In genomic region chr2:213151437-213152064, GRCh38 we compare ENCODE assay signal across 8 cellular contexts.
A peak's percentile ranks its signal among the peaks of the same experiment; 100 is the strongest.
DNase-seq lines count a peak whose midpoint lies in the region; ATAC-seq and TF ChIP-seq lines count a peak whose summit lies in the region.

Gene IKZF2 (minus strand): TSS chr2:213151612. CDS start chr2:213148629, 2,983 bp downstream.

- peak; percentile 58 for ATAC-seq in GM18520 (IDR thresholded peaks at IDR 0.05; ENCODE audit: unreplicated experiment)
- peak; percentile 84 for ATAC-seq in HG03045 (IDR thresholded peaks at IDR 0.05; ENCODE audit: unreplicated experiment)

- H3K36me3 ChIP-seq in WERI-Rb-1: peaks cover 4% of the 10 kb centered on the region

- H3K27ac ChIP-seq in WERI-Rb-1: peak within 1 kb of the TSS; percentile 85

- DNase-seq in 8988T (peak; percentile 64), NCI-H2107 (lab: John Stamatoyannopoulos, UW) (peak; percentile 52), WERI-Rb-1 (peak; percentile 84), cardiac fibroblast (ENCODE audit: low read depth in 2 of 2) (peak; percentile 90 to 95), islet precursor cell (peak; percentile 88)
- peak; percentile 41 for DNase-seq in stimulated activated CD4-positive, alpha-beta T cell treated with anti-CD3 and anti-CD28 coated beads, Interleukin-12 subunit alpha, Interleukin-12 subunit beta, amount 100 ng/mL, for 24 hours (ENCODE audit: low read depth in 2 of 2)

- no peak for TF ChIP-seq CTCF in WERI-Rb-1 (IDR thresholded peaks at IDR 0.05; ENCODE audit: low read depth, low read length)
- no peak for TF ChIP-seq CTCF in cardiac fibroblast (IDR thresholded peaks at IDR 0.05; ENCODE audit: low read depth, low read length)

- H3K9me3 ChIP-seq in WERI-Rb-1 (ENCODE audit: severe bottlenecking): no peaks in the 10 kb centered on the region

- peak within 1 kb of the TSS; percentile 60 for H3K4me3 ChIP-seq in WERI-Rb-1 (ENCODE audit: low read depth, low read length)
- H3K4me3 ChIP-seq in cardiac fibroblast (replicated peaks in 1 of 2; ENCODE audit: low read depth in 2 of 2, low read length in 2 of 2): peak within 1 kb of the TSS; percentile 70 to 77

- no peaks in the 10 kb centered on the region for H3K27me3 ChIP-seq in WERI-Rb-1 (ENCODE audit: insufficient read depth, low read depth, severe bottlenecking)

Comparison
In these comparisons a context has a peak if more than half of its experiments do, and no peak if none do; other contexts are left out.
1. Peak in every context shown above with its lines: DNase-seq, ATAC-seq, H3K4me3 ChIP-seq and H3K27ac ChIP-seq.
2. DNase-seq: peak in every context shown above with its lines; median percentile 92 in cardiac fibroblast; 88 in islet precursor cell; 84 in WERI-Rb-1; 64 in 8988T; 52 in NCI-H2107; 41 in stimulated activated CD4-positive, alpha-beta T cell treated with anti-CD3 and anti-CD28 coated beads, Interleukin-12 subunit alpha, Interleukin-12 subunit beta, amount 100 ng/mL, for 24 hours.